In the genomic region with DNA sequence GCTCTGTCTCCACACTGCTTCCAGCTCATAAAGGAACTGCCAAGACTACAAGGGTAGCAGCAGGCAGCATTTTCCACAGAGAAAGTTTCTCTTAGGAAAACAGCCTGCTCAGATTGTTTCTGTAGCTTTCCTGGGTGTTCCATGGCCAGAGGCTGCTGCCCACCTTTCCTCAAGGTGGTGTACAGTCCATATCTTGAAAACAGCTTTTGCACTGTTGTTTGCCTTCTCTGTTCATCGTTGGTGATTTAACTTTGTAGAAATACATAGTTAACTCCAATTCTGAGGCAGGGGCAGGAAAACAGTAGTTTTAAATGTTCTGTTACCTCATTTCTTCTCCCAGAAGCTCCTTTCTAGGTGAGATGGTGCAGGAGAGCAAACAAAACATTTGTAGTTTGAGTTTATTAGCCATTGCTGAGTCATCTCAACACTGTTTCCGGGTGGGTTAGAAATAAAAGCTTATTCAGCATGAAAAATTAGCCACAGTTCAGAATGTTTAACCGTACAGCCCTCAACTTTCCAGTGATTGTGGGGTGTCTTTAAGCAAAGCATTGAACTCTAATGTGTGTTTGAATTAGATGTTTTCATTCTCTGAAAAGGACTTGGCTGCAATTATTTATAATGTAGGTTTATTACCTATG, we compare ENCODE assay signal across 10 cellular contexts. TPM values are rescaled to one million over a fixed set of nuclear protein-coding genes. Genes with fewer than 3 reads are reported as not detected.
DNase-seq lines count a peak whose midpoint lies in the region; ATAC-seq, FAIRE-seq and TF ChIP-seq lines count a peak whose summit lies in the region.
"Had no signal": no experiment of that assay in that cellular context is flagged by ENCODE, and none has a peak within 500 bp of the region (broad histone marks: within the 10 kb centered on the region; RNA-seq: fewer than 3 reads in every experiment).

No MANE protein-coding gene starts in this region.

- H3K36me3 ChIP-seq in K562 (ENCODE audit: control insufficient read depth, insufficient read depth, low read length): peaks cover 67% of the 10 kb centered on the region
- H3K36me3 ChIP-seq in pancreas: peaks cover 4 to 21% (median 13%) of the 10 kb centered on the region in 3 donors

- no peak for TF ChIP-seq EP300 in K562 (IDR thresholded peaks at IDR 0.05; ENCODE audit: low read length)

- no peak for TF ChIP-seq RAD21 in K562 (CRISPR knock-in tag; conservative IDR thresholded peaks at IDR 0.05 in 1 of 2, IDR thresholded peaks at IDR 0.05 in 1 of 2)

- no peak for TF ChIP-seq CTCF in K562 (IDR thresholded peaks at IDR 0.05 in 2 of 3, conservative IDR thresholded peaks at IDR 0.05 in 1 of 3; ENCODE audit: insufficient read depth in 2 of 3, low read depth in 1 of 3, low read length in 3 of 3)
- no peak for TF ChIP-seq CTCF in pancreas (IDR thresholded peaks at IDR 0.05)

- WGBS in K562 (ENCODE audit: insufficient coverage, low coverage, missing lambda C conversion rate): 10% methylated on average over 3 of the region's 3 CpGs
- 36% methylated on average over 3 of the region's 3 CpGs for WGBS in pancreas, 2 donors

- H3K27me3 ChIP-seq in K562 (ENCODE audit: control insufficient read depth in 2 of 2, insufficient read depth in 2 of 2, low read length in 2 of 2) (no peaks in the 10 kb centered on the region), pancreas (no peaks in the 10 kb centered on the region)
- H3K27me3 ChIP-seq: body of pancreas had no signal

- H3K9ac ChIP-seq in K562 (ENCODE audit: insufficient read depth in 1 of 2, low read depth in 2 of 2, low read length in 2 of 2): peak overlapping the region in 1 of 2 experiments; percentile 31; a peak in 2 of 4 replicates

- CTCF ChIA-PET in K562 (lab: Yijun Ruan, JAX; ENCODE audit: low intra/inter-chr PET ratio): no interaction called here

- no peaks in the 10 kb centered on the region for H3K9me1 ChIP-seq in K562 (ENCODE audit: control insufficient read depth, insufficient read depth, low read length)

- in situ Hi-C loops in K562 (cut with MboI): no loop called here

- H3K4me2 ChIP-seq in K562 (ENCODE audit: insufficient read depth, low read length): peak overlapping the region; percentile 28

- BruUV-seq in K562 (replicated peaks; lab: Mats Ljungman, UMichigan): no TSS peak

- POLR2A ChIA-PET in K562 (lab: Yijun Ruan, JAX): interaction anchor here (0.5 to 2.3 kb wide), 15 partner anchors 9 to 160 kb away, joined by 3 to 17 read pairs (median 4); partner anchors contain the start of genes DIP2A and PRMT2

- H3K4me3 ChIP-seq in K562 (no peak overlapping the region), pancreas (no peak overlapping the region)
- H3K4me3 ChIP-seq: body of pancreas had no signal

- no peak for TF ChIP-seq POLR2A in K562 (conservative IDR thresholded peaks at IDR 0.05)

- H4K20me1 ChIP-seq in K562 (replicated peaks; ENCODE audit: control insufficient read depth, insufficient read depth, low read length): no peaks in the 10 kb centered on the region

- H3K9me3 ChIP-seq in K562 (replicated peaks; ENCODE audit: control insufficient read depth, insufficient read depth, low read depth, low read length) (no peaks in the 10 kb centered on the region), pancreas (no peaks in the 10 kb centered on the region)
- H3K9me3 ChIP-seq: body of pancreas had no signal

- DNase-seq in NCI-H1417 (lab: John Stamatoyannopoulos, UW): peak in 2 of 3 experiments; percentile 16 to 64
- DNase-seq in NCI-H1417 treated with DMSO at 0.1 percent for 48 hours (lab: John Stamatoyannopoulos, UW): no peak
- DNase-seq in NCI-H1930 (lab: John Stamatoyannopoulos, UW): peak; percentile 19 to 39
- peak; percentile 37 to 61 (median 43) for DNase-seq in K562 (ENCODE audit: extremely low read depth in 1 of 4, low spot score in 3 of 4)
- DNase-seq in pancreas: no peak
- no peak for DNase-seq in effector CD8-positive, alpha-beta T cell (lab: John Stamatoyannopoulos, UW)
- DNase-seq in cerebellum (ENCODE audit: low spot score): no peak
- DNase-seq: body of pancreas, NCI-H748 treated with DMSO at 0.1 percent for 48 hours had no signal

- H3K4me1 ChIP-seq in K562 (replicated peaks in 1 of 2; ENCODE audit: control insufficient read depth in 2 of 2, insufficient read depth in 2 of 2, low read length in 2 of 2): peaks cover 5 to 14% of the 10 kb centered on the region in 2 experiments; a peak in 4 of 5 replicates
- H3K4me1 ChIP-seq in pancreas: peaks cover 0 to 9% (median 0%) of the 10 kb centered on the region in 3 donors
- H3K4me1 ChIP-seq: body of pancreas had no signal

- no peaks in the 10 kb centered on the region for H3K79me2 ChIP-seq in K562 (ENCODE audit: control insufficient read depth, insufficient read depth, low read length)

- ATAC-seq in K562: peak; percentile 83
- peak in 3 of 4 donors; percentile 55 to 80 (median 60) for ATAC-seq in pancreas
- ATAC-seq in HG03571 (IDR thresholded peaks at IDR 0.05; ENCODE audit: unreplicated experiment): no peak
- ATAC-seq: body of pancreas had no signal

- H3K27ac ChIP-seq in K562 (ENCODE audit: extremely low read depth, low read depth, low read length) (peak overlapping the region; percentile 71), pancreas (peak overlapping the region in 1 of 4 donors; percentile 39)
- H3K27ac ChIP-seq: body of pancreas had no signal

- FAIRE-seq in K562 (lab: Jason Lieb, UNC): peak; percentile 56
- FAIRE-seq in pancreas (lab: Jason Lieb, UNC): no peak

- H2AFZ ChIP-seq in K562 (ENCODE audit: low read depth, low read length): peak overlapping the region; percentile 63

- intact Hi-C loops in K562 (cut with micrococcal nuclease): no loop called here
- intact Hi-C loops in pancreas (cut with DNase I): no loop called here

TF ChIP-seq in K562, 482 proteins besides CTCF, POLR2A, EP300 and RAD21 (continues in another document):
- TF ChIP-seq TOE1 (IDR thresholded peaks at IDR 0.05; ENCODE audit: borderline replicate concordance) (peak; percentile 36; the same call in 1 of the 2 replicates), TOE1 (CRISPR knock-in tag; IDR thresholded peaks at IDR 0.05; ENCODE audit: borderline replicate concordance, low read depth) (no peak), ILK (tag; IDR thresholded peaks at IDR 0.05; ENCODE audit: borderline replicate concordance, low read depth) (no peak), BRD4 (IDR thresholded peaks at IDR 0.05) (0 out of 2 replicates have a peak, but pooled peaks have one; percentile 34), SMARCA4 (IDR thresholded peaks at IDR 0.05) (peak; percentile 70), KAT7 (CRISPR knock-in tag; IDR thresholded peaks at IDR 0.05; ENCODE audit: borderline replicate concordance) (no peak), BCOR (IDR thresholded peaks at IDR 0.05) (peak; percentile 57; the same call in 1 of the 2 replicates), SRSF1 (IDR thresholded peaks at IDR 0.05; ENCODE audit: low read depth, low read length) (no peak), MAFF (IDR thresholded peaks at IDR 0.05; ENCODE audit: low read length) (peak; percentile 97)
- TF ChIP-seq, protein P1, sequence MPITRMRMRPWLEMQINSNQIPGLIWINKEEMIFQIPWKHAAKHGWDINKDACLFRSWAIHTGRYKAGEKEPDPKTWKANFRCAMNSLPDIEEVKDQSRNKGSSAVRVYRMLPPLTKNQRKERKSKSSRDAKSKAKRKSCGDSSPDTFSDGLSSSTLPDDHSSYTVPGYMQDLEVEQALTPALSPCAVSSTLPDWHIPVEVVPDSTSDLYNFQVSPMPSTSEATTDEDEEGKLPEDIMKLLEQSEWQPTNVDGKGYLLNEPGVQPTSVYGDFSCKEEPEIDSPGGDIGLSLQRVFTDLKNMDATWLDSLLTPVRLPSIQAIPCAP (CRISPR knock-in tag; IDR thresholded peaks at IDR 0.05; ENCODE audit: borderline replicate concordance): no peak
- TF ChIP-seq, protein P2, sequence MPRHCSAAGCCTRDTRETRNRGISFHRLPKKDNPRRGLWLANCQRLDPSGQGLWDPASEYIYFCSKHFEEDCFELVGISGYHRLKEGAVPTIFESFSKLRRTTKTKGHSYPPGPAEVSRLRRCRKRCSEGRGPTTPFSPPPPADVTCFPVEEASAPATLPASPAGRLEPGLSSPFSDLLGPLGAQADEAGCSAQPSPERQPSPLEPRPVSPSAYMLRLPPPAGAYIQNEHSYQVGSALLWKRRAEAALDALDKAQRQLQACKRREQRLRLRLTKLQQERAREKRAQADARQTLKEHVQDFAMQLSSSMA (CRISPR knock-in tag; IDR thresholded peaks at IDR 0.05): no peak

RNA-seq across cellular contexts. Expression of gene DIP2A, which starts 41.7 kb away (rescaled TPM):
- total RNA-seq in K562 (2011; cell fraction: chromatin; rRNA removed; ENCODE audit: low replicate concordance): 344 and 474 TPM in 2 replicates
- 211 and 231 TPM in 2 replicates for total RNA-seq in K562 (2011; cell fraction: nucleolus; rRNA removed)
- total RNA-seq in K562 (2011; cell fraction: nucleoplasm; rRNA removed): 245 and 258 TPM in 2 replicates
- total RNA-seq in K562 (2014; rRNA removed): 13.8 and 19.7 TPM in 2 replicates
- 14.9 and 19.1 TPM in 2 replicates for total RNA-seq in K562 (2014; rRNA removed; fragmentation: Illumina TruSeq; extraction: Trizol)
- 19.6 and 20.3 TPM in 2 replicates for total RNA-seq in K562 (2015; rRNA removed; fragmentation: Illumina TruSeq; extraction: Trizol)
- 31.1 and 32.3 TPM in 2 replicates for total RNA-seq in K562 (2021)
- polyA plus RNA-seq in K562 (2011; rRNA removed): 34.5 and 41.3 TPM in 2 replicates
- polyA plus RNA-seq in K562 (2011; cell fraction: cytosol; rRNA removed): 22.5 and 24.1 TPM in 2 replicates
- 167 and 196 TPM in 2 replicates for polyA plus RNA-seq in K562 (2011; cell fraction: nucleus; rRNA removed)
- 21.7 and 36.7 TPM in 2 replicates for polyA plus RNA-seq in K562 (2012)
- 21.3 and 23.9 TPM in 2 replicates for polyA plus RNA-seq in K562 (2014; fragmentation: Illumina TruSeq; extraction: Trizol)
- 1 to 10 TPM; 4.3 to 4.6 TPM for polyA plus RNA-seq in K562 (2014; fragmentation: Nextera tagmentation; extraction: Ambion mirVana)
- polyA plus RNA-seq in K562 (2014; rRNA removed): 30.0 and 31.1 TPM in 2 replicates
- polyA minus RNA-seq in K562 (2011; rRNA and poly(A)+ RNA removed): 48.3 and 48.8 TPM in 2 replicates
- polyA minus RNA-seq in K562 (2011; cell fraction: cytosol; rRNA and poly(A)+ RNA removed): 21.6 and 23.7 TPM in 2 replicates
- polyA minus RNA-seq in K562 (2011; cell fraction: nucleus; rRNA and poly(A)+ RNA removed): 89.9 and 113 TPM in 2 replicates
- 10 to 100 TPM; 12.1 to 26.3 (median 16.5) TPM for total RNA-seq in pancreas
- 10 to 100 TPM; 23.2 to 28.7 TPM for polyA plus RNA-seq in pancreas
- 67.7 TPM for total RNA-seq in cerebellum

Comparison
In these comparisons a context has a peak if more than half of its experiments do, and no peak if none do; other contexts are left out.
1. DNase-seq: peak in NCI-H1417 (2 of 3), NCI-H1930 (2 of 2) and K562 (4 of 4); none in NCI-H1417 treated with DMSO at 0.1 percent for 48 hours (single experiment), pancreas (0 of 6), effector CD8-positive, alpha-beta T cell (single experiment) and cerebellum (single experiment).